In the genomic region with DNA sequence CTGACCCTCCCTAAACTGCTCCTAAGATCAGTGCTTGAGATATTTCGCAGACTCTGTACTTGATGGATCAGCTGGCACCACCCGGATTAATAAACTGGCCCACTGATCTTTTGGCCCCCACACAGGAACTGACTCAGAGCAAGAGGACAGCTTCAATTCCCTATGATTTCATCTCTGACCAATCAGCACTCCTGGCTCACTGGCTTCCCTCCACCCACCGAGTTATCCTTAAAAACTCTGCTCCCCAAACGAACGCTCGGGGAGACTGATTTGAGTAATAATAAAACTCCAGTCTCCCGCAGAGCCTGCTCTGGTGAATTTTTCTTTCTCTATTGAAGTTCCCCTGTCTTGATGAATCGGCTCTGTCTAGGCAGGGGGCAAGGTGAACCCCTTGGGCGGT, we compare ENCODE assay signal across 22 cellular contexts. TPM values are rescaled to one million over a fixed set of nuclear protein-coding genes. Genes with fewer than 3 reads are reported as not detected.
DNase-seq lines count a peak whose midpoint lies in the region; ATAC-seq and TF ChIP-seq lines count a peak whose summit lies in the region.
"Had no signal": no experiment of that assay in that cellular context is flagged by ENCODE, and none has a peak within 500 bp of the region (broad histone marks: within the 10 kb centered on the region; RNA-seq: fewer than 3 reads in every experiment).

No MANE protein-coding gene starts in this region.

- no peaks in the 10 kb centered on the region for H3K27me3 ChIP-seq in left ventricle myocardium inferior (ENCODE audit: low read depth)
- H3K27me3 ChIP-seq: tibial nerve had no signal

- H3K4me3 ChIP-seq in left ventricle myocardium inferior (no peak overlapping the region), foreskin fibroblast (ENCODE audit: low read depth in 1 of 2, low read length in 2 of 2) (no peak overlapping the region)
- H3K4me3 ChIP-seq: tibial nerve had no signal

- H3K9me3 Mint-ChIP-seq in activated CD8-positive, alpha-beta memory T cell treated with anti-CD3 and anti-CD28 coated beads, Interleukin-2, amount 10 ng/mL, durations not matched to agents 7 days and 5 days (ENCODE audit: low read depth) = no peaks in the 10 kb centered on the region
- H3K9me3 Mint-ChIP-seq: stimulated activated effector memory CD8-positive, alpha-beta T cell treated with anti-CD3 and anti-CD28 coated beads, Interleukin-12 subunit alpha, Interleukin-12 subunit beta, amount 100 ng/mL, for 72 hours had no signal

- no peak overlapping the region for H3K4me3 Mint-ChIP-seq in activated CD8-positive, alpha-beta memory T cell treated with anti-CD3 and anti-CD28 coated beads, Interleukin-2, amount 10 ng/mL, durations not matched to agents 7 days and 5 days
- H3K4me3 Mint-ChIP-seq: nephron; stimulated activated effector memory CD8-positive, alpha-beta T cell treated with anti-CD3 and anti-CD28 coated beads, Interleukin-12 subunit alpha, Interleukin-12 subunit beta, amount 100 ng/mL, for 72 hours had no signal

- peak; percentile 43 for ATAC-seq in left ventricle myocardium superior
- no peak for ATAC-seq in activated CD8-positive, alpha-beta memory T cell treated with anti-CD3 and anti-CD28 coated beads, Interleukin-2, amount 10 ng/mL, durations not matched to agents 7 days and 5 days
- ATAC-seq in HG03460 (IDR thresholded peaks at IDR 0.05; ENCODE audit: unreplicated experiment) = no peak
- ATAC-seq: HCT116; stimulated activated effector memory CD8-positive, alpha-beta T cell treated with anti-CD3 and anti-CD28 coated beads, Interleukin-12 subunit alpha, Interleukin-12 subunit beta, amount 100 ng/mL, for 72 hours had no signal

- H3K9me3 ChIP-seq in left ventricle myocardium inferior (replicated peaks) = no peaks in the 10 kb centered on the region
- H3K9me3 ChIP-seq: tibial nerve had no signal

- no peak for TF ChIP-seq CTCF in left ventricle myocardium inferior (IDR thresholded peaks at IDR 0.05; ENCODE audit: borderline replicate concordance)
- TF ChIP-seq CTCF in foreskin fibroblast (IDR thresholded peaks at IDR 0.05; ENCODE audit: low read depth, low read length) = no peak

- peaks cover 10% of the 10 kb centered on the region for H3K36me3 Mint-ChIP-seq in activated CD8-positive, alpha-beta memory T cell treated with anti-CD3 and anti-CD28 coated beads, Interleukin-2, amount 10 ng/mL, durations not matched to agents 7 days and 5 days
- H3K36me3 Mint-ChIP-seq: stimulated activated effector memory CD8-positive, alpha-beta T cell treated with anti-CD3 and anti-CD28 coated beads, Interleukin-12 subunit alpha, Interleukin-12 subunit beta, amount 100 ng/mL, for 72 hours had no signal

- H3K27ac ChIP-seq in left ventricle myocardium inferior (replicated peaks) = no peak overlapping the region
- H3K27ac ChIP-seq: tibial nerve had no signal

- H3K4me1 ChIP-seq in left ventricle myocardium inferior = peaks cover 25% of the 10 kb centered on the region

- H3K27ac Mint-ChIP-seq in activated CD8-positive, alpha-beta memory T cell treated with anti-CD3 and anti-CD28 coated beads, Interleukin-2, amount 10 ng/mL, durations not matched to agents 7 days and 5 days = no peak overlapping the region
- H3K27ac Mint-ChIP-seq: stimulated activated effector memory CD8-positive, alpha-beta T cell treated with anti-CD3 and anti-CD28 coated beads, Interleukin-12 subunit alpha, Interleukin-12 subunit beta, amount 100 ng/mL, for 72 hours had no signal

- H3K27me3 Mint-ChIP-seq in activated CD8-positive, alpha-beta memory T cell treated with anti-CD3 and anti-CD28 coated beads, Interleukin-2, amount 10 ng/mL, durations not matched to agents 7 days and 5 days = no peaks in the 10 kb centered on the region

- intact Hi-C loops in left ventricle myocardium superior (cut with micrococcal nuclease) = no loop called here
- intact Hi-C loops in left ventricle myocardium inferior (cut with micrococcal nuclease) = no loop called here

- no peaks in the 10 kb centered on the region for H3K4me1 Mint-ChIP-seq in activated CD8-positive, alpha-beta memory T cell treated with anti-CD3 and anti-CD28 coated beads, Interleukin-2, amount 10 ng/mL, durations not matched to agents 7 days and 5 days

- H3K36me3 ChIP-seq in left ventricle myocardium inferior = no peaks in the 10 kb centered on the region
- H3K36me3 ChIP-seq: tibial nerve had no signal

- DNase-seq in left ventricle myocardium superior (no peak), left ventricle myocardium inferior (no peak), amniotic epithelial cell (ENCODE audit: low read depth) (peak; percentile 51), foreskin fibroblast (peak; percentile 24 to 61), kidney glomerular epithelial cell (lab: John Stamatoyannopoulos, UW) (no peak), Ammon's horn (ENCODE audit: low spot score) (no peak)
- DNase-seq in activated CD8-positive, alpha-beta memory T cell treated with anti-CD3 and anti-CD28 coated beads, Interleukin-2, amount 10 ng/mL, durations not matched to agents 7 days and 5 days = no peak
- DNase-seq: 8988T; activated CD4-positive, CD25-positive, alpha-beta regulatory T cell treated with anti-CD3 and anti-CD28 coated beads, Interleukin-2, amount 50 U/mL, for 72 hours; activated effector memory CD4-positive, alpha-beta T cell treated with anti-CD3 and anti-CD28 coated beads, Interleukin-2, amount 50 U/mL, for 16 hours; amygdala; C1 segment of cervical spinal cord; DMS 273 treated with DMSO at 0.1 percent for 48 hours; mesendoderm; NCI-H1694 treated with DMSO at 0.1 percent for 48 hours had no signal

- CTCF ChIA-PET in activated CD8-positive, alpha-beta memory T cell treated with anti-CD3 and anti-CD28 coated beads, Interleukin-2, amount 10 ng/mL, durations not matched to agents 7 days and 5 days (lab: Charles Lee) = interaction anchor here (1.4 to 1.6 kb wide), 2 partner anchors 12 to 14 kb away, joined by 3 to 6 read pairs; no protein-coding TSS in a partner anchor

RNA-seq across cellular contexts. Expression of gene CD180, which starts 36.5 kb away (rescaled TPM):
- total RNA-seq in left ventricle myocardium superior (0.64 TPM), left ventricle myocardium inferior (0.44 TPM)
- total RNA-seq in activated CD8-positive, alpha-beta memory T cell treated with anti-CD3 and anti-CD28 coated beads, Interleukin-2, amount 10 ng/mL, durations not matched to agents 7 days and 5 days = under 1 TPM in 1 of 2 experiments, not detected in 1; 0.07 TPM
- total RNA-seq: chondrocyte, glomerular endothelial cell had no signal

Comparison
In these comparisons a context has a peak if more than half of its experiments do, and no peak if none do; other contexts are left out.
1. DNase-seq: peak in amniotic epithelial cell (single experiment) and foreskin fibroblast (2 of 2); none in left ventricle myocardium superior (single experiment), left ventricle myocardium inferior (single experiment), kidney glomerular epithelial cell (single experiment), Ammon's horn (single experiment) and activated CD8-positive, alpha-beta memory T cell treated with anti-CD3 and anti-CD28 coated beads, Interleukin-2, amount 10 ng/mL, durations not matched to agents 7 days and 5 days (single experiment).